Comparison of ENCODE assay signal across 9 cellular contexts in the genomic region with DNA sequence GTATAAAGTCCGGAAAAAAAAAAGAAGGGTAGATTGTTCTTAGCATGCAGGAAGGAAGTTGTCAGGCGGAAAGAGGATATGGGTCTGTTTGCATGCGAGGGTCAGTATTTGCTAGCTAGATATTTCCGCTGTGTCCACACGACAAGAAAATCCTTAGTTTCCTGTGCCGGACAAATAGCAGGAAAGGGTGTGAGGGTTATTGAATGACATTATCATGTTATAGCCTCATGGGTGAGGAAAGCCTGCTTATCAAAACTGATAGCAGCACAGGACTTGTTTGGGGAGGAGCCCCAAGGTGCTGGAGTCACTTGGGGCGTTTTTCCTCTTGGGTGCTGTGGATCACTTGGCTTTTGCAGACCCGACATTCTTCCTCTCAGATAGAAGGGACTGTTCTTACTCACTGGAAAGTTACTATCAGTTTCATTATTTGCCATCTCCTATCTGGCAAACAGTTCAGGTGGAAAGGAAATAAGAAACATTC.
DNase-seq lines count a peak whose midpoint lies in the region; ATAC-seq and TF ChIP-seq lines count a peak whose summit lies in the region.
"Had no signal": no experiment of that assay in that cellular context is flagged by ENCODE, and none has a peak within 500 bp of the region (broad histone marks: within the 10 kb centered on the region; RNA-seq: fewer than 3 reads in every experiment).

No MANE protein-coding gene starts in this region.

- peak; percentile 70 for ATAC-seq in GM18519 (IDR thresholded peaks at IDR 0.05; ENCODE audit: low FRiP score, unreplicated experiment)
- ATAC-seq in HG02938 (IDR thresholded peaks at IDR 0.05; ENCODE audit: unreplicated experiment) = peak; percentile 62
- ATAC-seq in activated naive CD8-positive, alpha-beta T cell treated with anti-CD3 and anti-CD28 coated beads, Interleukin-2, amount 50 U/mL, for 24 hours = peak; percentile 63
- no peak for ATAC-seq in natural killer cell
- ATAC-seq in GM19035 (IDR thresholded peaks at IDR 0.05; ENCODE audit: unreplicated experiment) = no peak

- no peaks in the 10 kb centered on the region for H3K9me3 Mint-ChIP-seq in activated naive CD8-positive, alpha-beta T cell treated with anti-CD3 and anti-CD28 coated beads, Interleukin-2, amount 50 U/mL, for 24 hours
- H3K9me3 Mint-ChIP-seq in natural killer cell = peaks cover 0 to 2% of the 10 kb centered on the region in 2 donors

- peak overlapping the region; percentile 47 for H3K4me3 Mint-ChIP-seq in activated naive CD8-positive, alpha-beta T cell treated with anti-CD3 and anti-CD28 coated beads, Interleukin-2, amount 50 U/mL, for 24 hours
- H3K4me3 Mint-ChIP-seq in natural killer cell = peak overlapping the region; percentile 85

- intact Hi-C loops in natural killer cell (cut with micrococcal nuclease) = no loop called here

- DNase-seq in activated naive CD8-positive, alpha-beta T cell treated with anti-CD3 and anti-CD28 coated beads, Interleukin-2, amount 50 U/mL, for 24 hours = peak; percentile 2
- no peak for DNase-seq in natural killer cell
- no peak for DNase-seq in pons (ENCODE audit: low spot score)
- no peak for DNase-seq in central memory CD4-positive, alpha-beta T cell
- no peak for DNase-seq in cortex of kidney (lab: John Stamatoyannopoulos, UW)
- DNase-seq: NCI-H524 treated with DMSO at 0.1 percent for 48 hours had no signal

- peaks cover 5% of the 10 kb centered on the region for H3K27me3 Mint-ChIP-seq in activated naive CD8-positive, alpha-beta T cell treated with anti-CD3 and anti-CD28 coated beads, Interleukin-2, amount 50 U/mL, for 24 hours
- peaks cover 0 to 4% of the 10 kb centered on the region in 2 donors for H3K27me3 Mint-ChIP-seq in natural killer cell (ENCODE audit: low read depth in 2 of 2)

- TF ChIP-seq CTCF in natural killer cell (IDR thresholded peaks at IDR 0.05) = no peak

- H3K27ac Mint-ChIP-seq in activated naive CD8-positive, alpha-beta T cell treated with anti-CD3 and anti-CD28 coated beads, Interleukin-2, amount 50 U/mL, for 24 hours = peak overlapping the region; percentile 11
- H3K27ac Mint-ChIP-seq in natural killer cell = peak overlapping the region in 1 of 2 donors; percentile 45

- no peaks in the 10 kb centered on the region for H3K36me3 Mint-ChIP-seq in activated naive CD8-positive, alpha-beta T cell treated with anti-CD3 and anti-CD28 coated beads, Interleukin-2, amount 50 U/mL, for 24 hours (ENCODE audit: low read depth)
- H3K36me3 Mint-ChIP-seq in natural killer cell = no peaks in the 10 kb centered on the region

- peaks cover 9% of the 10 kb centered on the region for H3K4me1 Mint-ChIP-seq in activated naive CD8-positive, alpha-beta T cell treated with anti-CD3 and anti-CD28 coated beads, Interleukin-2, amount 50 U/mL, for 24 hours
- peaks cover 7% of the 10 kb centered on the region in 2 donors for H3K4me1 Mint-ChIP-seq in natural killer cell

Comparison
In these comparisons a context has a peak if more than half of its experiments do, and no peak if none do; other contexts are left out.
1. ATAC-seq: peak in GM18519 (single experiment), HG02938 (single experiment) and activated naive CD8-positive, alpha-beta T cell treated with anti-CD3 and anti-CD28 coated beads, Interleukin-2, amount 50 U/mL, for 24 hours (single experiment); none in natural killer cell (0 of 3) and GM19035 (single experiment).